In genomic region chr16:25048146-25048618, GRCh38 we compare ENCODE assay signal across 8 cellular contexts. TPM values are rescaled to one million over a fixed set of nuclear protein-coding genes. Genes with fewer than 3 reads are reported as not detected.
DNase-seq lines count a peak whose midpoint lies in the region; ATAC-seq and TF ChIP-seq lines count a peak whose summit lies in the region.

No MANE protein-coding gene starts in this region.

- in situ Hi-C loops in astrocyte of the spinal cord (cut with HindIII; ENCODE audit: low sequenced_read_pairs): no loop called here

- 40% methylated on average over 2 of the region's 4 CpGs; no CpG with 5 or more reads in 1 of the 2 experiments for WGBS in mesodermal cell (ENCODE audit: insufficient coverage in 2 of 2), 2 experiments

- H3K27me3 ChIP-seq in left ventricle myocardium inferior (ENCODE audit: low read depth) (no peaks in the 10 kb centered on the region), uterus (no peaks in the 10 kb centered on the region)

- TF ChIP-seq CTCF in left ventricle myocardium inferior (IDR thresholded peaks at IDR 0.05; ENCODE audit: borderline replicate concordance) (no peak), astrocyte of the spinal cord (IDR thresholded peaks at IDR 0.05; ENCODE audit: low read depth, low read length) (no peak), uterus (IDR thresholded peaks at IDR 0.05) (no peak)

- DNase-seq in left ventricle myocardium inferior (no peak), left cardiac atrium (no peak), astrocyte of the spinal cord (ENCODE audit: low read depth, low spot score) (no peak), uterus (no peak)

- H3K9me3 ChIP-seq in left ventricle myocardium inferior (replicated peaks) (no peaks in the 10 kb centered on the region), mesodermal cell (ENCODE audit: control insufficient read depth, low read length) (no peaks in the 10 kb centered on the region), uterus (no peaks in the 10 kb centered on the region)

- H3K4me3 ChIP-seq in left ventricle myocardium inferior: peak overlapping the region; percentile 64
- H3K4me3 ChIP-seq in astrocyte of the spinal cord (ENCODE audit: low read depth, low read length): peak overlapping the region; percentile 40
- H3K4me3 ChIP-seq in mesodermal cell (ENCODE audit: extremely low read depth, insufficient read depth, low read length, poor library complexity, severe bottlenecking): peak overlapping the region; percentile 26
- peak overlapping the region; percentile 46 to 48 for H3K4me3 ChIP-seq in uterus

- H3K36me3 ChIP-seq in left ventricle myocardium inferior: no peaks in the 10 kb centered on the region
- no peaks in the 10 kb centered on the region for H3K36me3 ChIP-seq in mesodermal cell (ENCODE audit: control insufficient read depth, insufficient read depth, low read length)
- H3K36me3 ChIP-seq in uterus: no peaks in the 10 kb centered on the region

- no peak for TF ChIP-seq POLR2A in uterus (IDR thresholded peaks at IDR 0.05)

- intact Hi-C loops in left ventricle myocardium inferior (cut with micrococcal nuclease): no loop called here
- intact Hi-C loops in left cardiac atrium (cut with DNase I): no loop called here
- intact Hi-C loops in uterus (cut with DNase I; ENCODE audit: low total_unique reads): no loop called here

- H3K27ac ChIP-seq in left ventricle myocardium inferior (replicated peaks) (peak overlapping the region; percentile 93), mesodermal cell (ENCODE audit: low read depth, low read length, severe bottlenecking) (peak overlapping the region; percentile 88), uterus (peak overlapping the region; percentile 87 to 97)

- no peak for ATAC-seq in left cardiac atrium
- no peak for ATAC-seq in HG03159 (IDR thresholded peaks at IDR 0.05; ENCODE audit: unreplicated experiment)
- no peak for ATAC-seq in GM21526 (IDR thresholded peaks at IDR 0.05; ENCODE audit: low FRiP score, unreplicated experiment)
- ATAC-seq in HG03175 (IDR thresholded peaks at IDR 0.05; ENCODE audit: unreplicated experiment): no peak

- H3K4me1 ChIP-seq in left ventricle myocardium inferior (peaks cover 42% of the 10 kb centered on the region), mesodermal cell (ENCODE audit: control insufficient read depth, insufficient read depth, low read length, poor library complexity, severe bottlenecking) (peaks cover 6% of the 10 kb centered on the region), uterus (no peaks in the 10 kb centered on the region)

RNA-seq across cellular contexts. Expression of gene ARHGAP17, which starts 33.0 kb away (rescaled TPM):
- total RNA-seq in left ventricle myocardium inferior (53.7 TPM), left cardiac atrium (10 to 100 TPM; 49.7 to 50.9 TPM), uterus (100 to 1,000 TPM in 1 of 4 donors, 10 to 100 TPM in 3; 50.3 to 123 (median 82.5) TPM)
- polyA plus RNA-seq in mesodermal cell (2013, experiment 1 of 2): 56.0 TPM
- 50.6 TPM for polyA plus RNA-seq in mesodermal cell (2013, experiment 2 of 2)
